Comparison of ENCODE assay signal across 10 cellular contexts in the genomic region with DNA sequence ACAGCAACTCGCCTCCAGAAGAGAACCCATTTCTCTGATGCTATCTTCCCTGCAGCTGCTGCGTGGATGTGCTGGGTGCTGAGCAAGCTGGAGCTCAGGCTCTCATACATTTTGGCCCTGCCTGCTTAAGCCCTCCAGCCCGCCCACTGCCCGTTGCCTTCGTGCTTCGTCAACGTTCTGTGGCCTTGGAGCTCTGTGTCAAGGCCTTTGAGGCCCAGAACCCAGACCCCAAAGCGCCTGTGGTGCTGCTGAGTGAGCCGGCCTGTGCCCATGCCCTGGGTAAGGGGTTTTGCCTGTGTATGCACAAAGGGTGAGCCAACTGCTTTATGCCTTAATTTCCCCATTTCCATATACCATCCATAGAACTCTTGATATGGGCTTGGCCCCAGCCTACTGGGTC. TPM values are rescaled to one million over a fixed set of nuclear protein-coding genes. Genes with fewer than 3 reads are reported as not detected.
A peak's percentile ranks its signal among the peaks of the same experiment; 100 is the strongest.
DNase-seq lines count a peak whose midpoint lies in the region; ATAC-seq and TF ChIP-seq lines count a peak whose summit lies in the region.
"Had no signal": no experiment of that assay in that cellular context is flagged by ENCODE, and none has a peak within 500 bp of the region (broad histone marks: within the 10 kb centered on the region; RNA-seq: fewer than 3 reads in every experiment).

No MANE protein-coding gene starts in this region.

- no peak overlapping the region for H3K9ac ChIP-seq in smooth muscle cell (ENCODE audit: low read depth)

- WGBS in smooth muscle cell (ENCODE audit: low lambda C conversion rate), result 93% methylated on average over 9 of the region's 9 CpGs

- peaks cover 6% of the 10 kb centered on the region for H4K20me1 ChIP-seq in smooth muscle cell (ENCODE audit: low read depth)

- ATAC-seq in activated B cell treated with CpG ODN at 0.5 μM for 24 hours (ENCODE audit: low read depth), result no peak
- ATAC-seq in GM21360 (IDR thresholded peaks at IDR 0.05; ENCODE audit: unreplicated experiment), result no peak
- ATAC-seq: mucosa of descending colon had no signal

- H3K27me3 ChIP-seq in smooth muscle cell (ENCODE audit: low read depth), result no peaks in the 10 kb centered on the region

- intact Hi-C loops in activated B cell treated with CpG ODN at 0.5 μM for 24 hours (cut with micrococcal nuclease), result loop anchor here (10.0 kb wide), 4 partner anchors 244 to 1636 kb away; partner anchors contain the start of genes CDC20, DMAP1, FOXJ3 and PPCS

- no peaks in the 10 kb centered on the region for H3K27me3 Mint-ChIP-seq in activated T-cell treated with anti-CD3 and anti-CD28 coated beads, Interleukin-2, amount 50 U/mL, for 24 hours
- H3K27me3 Mint-ChIP-seq in activated B cell treated with CpG ODN at 0.5 μM for 24 hours, result no peaks in the 10 kb centered on the region

- H3K4me1 ChIP-seq in smooth muscle cell (ENCODE audit: low read depth), result peaks cover 16% of the 10 kb centered on the region

- CTCF ChIA-PET in activated B cell treated with CpG ODN at 0.5 μM for 24 hours (lab: Charles Lee), result interaction anchor here (1.8 kb wide), 1 partner anchor 36 kb away, joined by 4 read pairs; no protein-coding TSS in a partner anchor

- H3K4me3 ChIP-seq in fibroblast of the aortic adventitia (ENCODE audit: low read depth, low read length), result peak overlapping the region; percentile 97
- H3K4me3 ChIP-seq in smooth muscle cell, result peak overlapping the region; percentile 77

- no peaks in the 10 kb centered on the region for H3K9me3 Mint-ChIP-seq in activated T-cell treated with anti-CD3 and anti-CD28 coated beads, Interleukin-2, amount 50 U/mL, for 24 hours
- H3K9me3 Mint-ChIP-seq in activated B cell treated with CpG ODN at 0.5 μM for 24 hours, result no peaks in the 10 kb centered on the region

- H3K4me2 ChIP-seq in smooth muscle cell, result peak overlapping the region; percentile 95

- no peak overlapping the region for H3K27ac ChIP-seq in smooth muscle cell (ENCODE audit: low read depth)

- TF ChIP-seq CTCF in activated B cell treated with CpG ODN at 0.5 μM for 24 hours (IDR thresholded peaks at IDR 0.05) (no peak), fibroblast of the aortic adventitia (IDR thresholded peaks at IDR 0.05; ENCODE audit: insufficient read depth, low read length) (no peak), smooth muscle cell (IDR thresholded peaks at IDR 0.05; ENCODE audit: borderline replicate concordance, insufficient read depth, poor library complexity, severe bottlenecking) (no peak)

- peaks cover 20% of the 10 kb centered on the region for H3K79me2 ChIP-seq in smooth muscle cell (ENCODE audit: low read depth)

- H3K36me3 Mint-ChIP-seq in activated T-cell treated with anti-CD3 and anti-CD28 coated beads, Interleukin-2, amount 50 U/mL, for 24 hours (ENCODE audit: low read depth), result peaks cover 72% of the 10 kb centered on the region
- H3K36me3 Mint-ChIP-seq in activated B cell treated with CpG ODN at 0.5 μM for 24 hours (ENCODE audit: low read depth), result peaks cover 34% of the 10 kb centered on the region

- H3K36me3 ChIP-seq in smooth muscle cell (ENCODE audit: low read depth), result no peaks in the 10 kb centered on the region

- H3K9me3 ChIP-seq in smooth muscle cell (replicated peaks; ENCODE audit: low read depth), result no peaks in the 10 kb centered on the region
- H3K9me3 ChIP-seq: mucosa of descending colon had no signal

- H3K4me3 Mint-ChIP-seq in activated T-cell treated with anti-CD3 and anti-CD28 coated beads, Interleukin-2, amount 50 U/mL, for 24 hours, result peak overlapping the region; percentile 99
- H3K4me3 Mint-ChIP-seq in activated B cell treated with CpG ODN at 0.5 μM for 24 hours, result peak overlapping the region; percentile 98

- H3K4me1 Mint-ChIP-seq in activated T-cell treated with anti-CD3 and anti-CD28 coated beads, Interleukin-2, amount 50 U/mL, for 24 hours (ENCODE audit: low read depth), result peaks cover 37% of the 10 kb centered on the region
- peaks cover 41% of the 10 kb centered on the region for H3K4me1 Mint-ChIP-seq in activated B cell treated with CpG ODN at 0.5 μM for 24 hours

- DNase-seq in activated T-cell treated with anti-CD3 and anti-CD28 coated beads, Interleukin-2, amount 50 U/mL, for 24 hours, result no peak
- DNase-seq in activated T-cell treated with anti-CD3 and anti-CD28 coated beads, Interleukin-2, amount 50 U/mL, for 48 hours, result no peak
- DNase-seq in activated B cell treated with CpG ODN at 0.5 μM for 24 hours (no peak), fibroblast of the aortic adventitia (ENCODE audit: low read depth) (no peak), smooth muscle cell (lab: John Stamatoyannopoulos, UW; ENCODE audit: unreplicated experiment) (no peak), dedifferentiated amniotic fluid mesenchymal stem cell (ENCODE audit: extremely low spot score) (no peak), DMS 273 treated with DMSO at 0.1 percent for 48 hours (lab: John Stamatoyannopoulos, UW) (no peak)
- DNase-seq: AML-193, mucosa of descending colon had no signal

- peak overlapping the region; percentile 97 for H3K27ac Mint-ChIP-seq in activated T-cell treated with anti-CD3 and anti-CD28 coated beads, Interleukin-2, amount 50 U/mL, for 24 hours
- H3K27ac Mint-ChIP-seq in activated B cell treated with CpG ODN at 0.5 μM for 24 hours, result no peak overlapping the region

- peaks cover 7% of the 10 kb centered on the region for H3F3A ChIP-seq in smooth muscle cell (ENCODE audit: low read depth)

- H2AFZ ChIP-seq in smooth muscle cell (ENCODE audit: low read depth), result no peak overlapping the region

- POLR2A ChIA-PET in activated B cell treated with CpG ODN at 0.5 μM for 24 hours (lab: Charles Lee), result interaction anchor here (0.5 to 1.6 kb wide), 4 partner anchors 24 to 414 kb away, joined by 3 to 6 read pairs (median 3); partner anchors contain the start of gene IPO13

RNA-seq across cellular contexts. Expression of gene DPH2, which starts 1.1 kb away (rescaled TPM):
- 47.3 and 51.6 TPM in 2 replicates for total RNA-seq in activated B cell treated with CpG ODN at 0.5 μM for 24 hours
- 15.1 and 15.6 TPM in 2 replicates for total RNA-seq in fibroblast of the aortic adventitia (ENCODE audit: low replicate concordance)
- 9.8 and 23.5 TPM in 2 replicates for total RNA-seq in smooth muscle cell
- 20.3 and 26.5 TPM in 2 replicates for polyA plus RNA-seq in smooth muscle cell

RNA-seq across cellular contexts. Expression of gene ATP6V0B, which starts 3.8 kb away (rescaled TPM):
- total RNA-seq in activated B cell treated with CpG ODN at 0.5 μM for 24 hours (75.5 and 80.9 TPM in 2 replicates), fibroblast of the aortic adventitia (ENCODE audit: low replicate concordance) (47.3 and 53.1 TPM in 2 replicates), smooth muscle cell (95.3 and 106 TPM in 2 replicates)
- polyA plus RNA-seq in smooth muscle cell, result 203 and 222 TPM in 2 replicates

RNA-seq across cellular contexts. Expression of gene B4GALT2, which starts 8.1 kb away (rescaled TPM):
- 8.1 and 8.3 TPM in 2 replicates for total RNA-seq in activated B cell treated with CpG ODN at 0.5 μM for 24 hours
- total RNA-seq in fibroblast of the aortic adventitia (ENCODE audit: low replicate concordance), result 19.7 and 99.1 TPM in 2 replicates
- 52.4 and 67.0 TPM in 2 replicates for total RNA-seq in smooth muscle cell
- 113 and 135 TPM in 2 replicates for polyA plus RNA-seq in smooth muscle cell

RNA-seq across cellular contexts. Expression of gene CCDC24, which starts 20.5 kb away (rescaled TPM):
- total RNA-seq in activated B cell treated with CpG ODN at 0.5 μM for 24 hours (8.1 and 15.1 TPM in 2 replicates), fibroblast of the aortic adventitia (ENCODE audit: low replicate concordance) (2.6 TPM in 2 replicates), smooth muscle cell (6.5 and 7.3 TPM in 2 replicates)
- polyA plus RNA-seq in smooth muscle cell, result 11.4 and 16.6 TPM in 2 replicates

RNA-seq across cellular contexts. Expression of gene IPO13, which starts 24.2 kb away (rescaled TPM):
- total RNA-seq in activated B cell treated with CpG ODN at 0.5 μM for 24 hours (18.0 and 24.8 TPM in 2 replicates), fibroblast of the aortic adventitia (ENCODE audit: low replicate concordance) (16.2 and 20.8 TPM in 2 replicates), smooth muscle cell (10.4 and 11.2 TPM in 2 replicates)
- polyA plus RNA-seq in smooth muscle cell, result 19.3 and 21.2 TPM in 2 replicates
